Comparison of ENCODE assay signal across 20 cellular contexts in the genomic region with DNA sequence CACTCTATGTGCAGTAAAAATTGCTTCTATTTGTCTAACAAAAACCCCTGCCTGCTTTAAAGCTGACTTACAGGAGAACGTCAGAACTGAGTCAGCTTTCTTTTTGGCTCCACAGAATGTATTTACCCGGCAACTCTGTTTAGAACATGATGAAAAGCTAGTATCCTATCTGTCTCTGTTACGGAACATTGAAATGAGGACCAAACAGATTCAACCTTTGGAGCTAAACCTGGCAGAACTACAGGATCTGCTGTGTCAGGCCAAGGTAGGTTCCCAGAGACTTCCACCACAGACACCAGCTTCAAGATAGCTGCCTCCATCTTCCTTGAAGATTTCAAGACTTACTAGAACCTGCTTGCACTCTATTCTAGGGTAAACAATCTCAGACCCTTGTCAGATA.
"Had no signal": no experiment of that assay in that cellular context is flagged by ENCODE, and none has a peak within 500 bp of the region (broad histone marks: within the 10 kb centered on the region; RNA-seq: fewer than 3 reads in every experiment).

No MANE protein-coding gene starts in this region.

- H3K27ac ChIP-seq: foreskin keratinocyte, left ventricle myocardium inferior, neutrophil, ovary, tibial artery had no signal

- H3K4me1 Mint-ChIP-seq: stimulated activated naive CD8-positive, alpha-beta T cell treated with anti-CD3 and anti-CD28 coated beads, Interleukin-15, amount 100 ng/mL, for 72 hours; WTC11 had no signal

- H3K4me1 ChIP-seq: foreskin keratinocyte, left ventricle myocardium inferior had no signal

- DNase-seq: activated gamma-delta T cell treated with Interleukin-2 at 50 U/mL for 16 hours; activated naive CD8-positive, alpha-beta T cell treated with anti-CD3 and anti-CD28 coated beads, Interleukin-2, amount 10 ng/mL, durations not matched to agents 7 days and 5 days; activated T-cell treated with anti-CD3 and anti-CD28 coated beads for 4 hours; amygdala; cortex of kidney; foreskin keratinocyte; kidney glomerular epithelial cell; left ventricle myocardium inferior; midbrain; ovary; right cardiac atrium; stimulated activated CD4-positive, alpha-beta T cell treated with anti-CD3 and anti-CD28 coated beads, Interleukin-2, amount 100 ng/mL, for 24 hours; stimulated activated naive CD8-positive, alpha-beta T cell treated with anti-CD3 and anti-CD28 coated beads, Interleukin-15, amount 100 ng/mL, for 72 hours; T1000; tibial artery had no signal

- H3K27me3 Mint-ChIP-seq: activated naive CD8-positive, alpha-beta T cell treated with anti-CD3 and anti-CD28 coated beads, Interleukin-2, amount 10 ng/mL, durations not matched to agents 7 days and 5 days; natural killer cell treated with Interleukin-12 subunit alpha and Interleukin-12 subunit beta and Interleukin-15 and Interleukin-18, amount 100 ng/mL, for 72 hours; stimulated activated naive CD8-positive, alpha-beta T cell treated with anti-CD3 and anti-CD28 coated beads, Interleukin-15, amount 100 ng/mL, for 72 hours had no signal

- H3K4me3 ChIP-seq: left ventricle myocardium inferior, ovary, tibial artery had no signal

- ATAC-seq: foreskin keratinocyte; natural killer cell treated with Interleukin-12 subunit alpha and Interleukin-12 subunit beta and Interleukin-15 and Interleukin-18, amount 100 ng/mL, for 72 hours; right cardiac atrium; stimulated activated effector memory CD8-positive, alpha-beta T cell treated with anti-CD3 and anti-CD28 coated beads, Interleukin-12 subunit alpha, Interleukin-12 subunit beta, amount 100 ng/mL, for 72 hours; stimulated activated naive CD8-positive, alpha-beta T cell treated with anti-CD3 and anti-CD28 coated beads, Interleukin-15, amount 100 ng/mL, for 72 hours; WTC11 had no signal

- H3K36me3 ChIP-seq: ovary had no signal

- H3K27ac Mint-ChIP-seq: activated naive CD8-positive, alpha-beta T cell treated with anti-CD3 and anti-CD28 coated beads, Interleukin-2, amount 10 ng/mL, durations not matched to agents 7 days and 5 days; stimulated activated naive CD8-positive, alpha-beta T cell treated with anti-CD3 and anti-CD28 coated beads, Interleukin-15, amount 100 ng/mL, for 72 hours; T-helper 1 cell treated with Interleukin-12 subunit alpha and Interleukin-12 subunit beta and Interleukin-4 antibody, amounts not matched to agents 30 μg/mL and 1 μg/mL, for 36 hours; WTC11 had no signal

- H3K27me3 ChIP-seq: foreskin keratinocyte, neutrophil, ovary, tibial artery had no signal

- H3K4me3 Mint-ChIP-seq: activated naive CD8-positive, alpha-beta T cell treated with anti-CD3 and anti-CD28 coated beads, Interleukin-2, amount 10 ng/mL, durations not matched to agents 7 days and 5 days; natural killer cell treated with Interleukin-12 subunit alpha and Interleukin-12 subunit beta and Interleukin-15 and Interleukin-18, amount 100 ng/mL, for 72 hours; stimulated activated effector memory CD8-positive, alpha-beta T cell treated with anti-CD3 and anti-CD28 coated beads, Interleukin-12 subunit alpha, Interleukin-12 subunit beta, amount 100 ng/mL, for 72 hours; stimulated activated naive CD8-positive, alpha-beta T cell treated with anti-CD3 and anti-CD28 coated beads, Interleukin-15, amount 100 ng/mL, for 72 hours; T-helper 1 cell treated with Interleukin-12 subunit alpha and Interleukin-12 subunit beta and Interleukin-4 antibody, amounts not matched to agents 30 μg/mL and 1 μg/mL, for 36 hours; WTC11 had no signal

- H3K9me3 ChIP-seq: left ventricle myocardium inferior, neutrophil, ovary, tibial artery had no signal

- H3K9me3 Mint-ChIP-seq: activated naive CD8-positive, alpha-beta T cell treated with anti-CD3 and anti-CD28 coated beads, Interleukin-2, amount 10 ng/mL, durations not matched to agents 7 days and 5 days; natural killer cell treated with Interleukin-12 subunit alpha and Interleukin-12 subunit beta and Interleukin-15 and Interleukin-18, amount 100 ng/mL, for 72 hours; stimulated activated effector memory CD8-positive, alpha-beta T cell treated with anti-CD3 and anti-CD28 coated beads, Interleukin-12 subunit alpha, Interleukin-12 subunit beta, amount 100 ng/mL, for 72 hours; stimulated activated naive CD8-positive, alpha-beta T cell treated with anti-CD3 and anti-CD28 coated beads, Interleukin-15, amount 100 ng/mL, for 72 hours; T-helper 1 cell treated with Interleukin-12 subunit alpha and Interleukin-12 subunit beta and Interleukin-4 antibody, amounts not matched to agents 30 μg/mL and 1 μg/mL, for 36 hours; WTC11 had no signal
